In the genomic region with DNA sequence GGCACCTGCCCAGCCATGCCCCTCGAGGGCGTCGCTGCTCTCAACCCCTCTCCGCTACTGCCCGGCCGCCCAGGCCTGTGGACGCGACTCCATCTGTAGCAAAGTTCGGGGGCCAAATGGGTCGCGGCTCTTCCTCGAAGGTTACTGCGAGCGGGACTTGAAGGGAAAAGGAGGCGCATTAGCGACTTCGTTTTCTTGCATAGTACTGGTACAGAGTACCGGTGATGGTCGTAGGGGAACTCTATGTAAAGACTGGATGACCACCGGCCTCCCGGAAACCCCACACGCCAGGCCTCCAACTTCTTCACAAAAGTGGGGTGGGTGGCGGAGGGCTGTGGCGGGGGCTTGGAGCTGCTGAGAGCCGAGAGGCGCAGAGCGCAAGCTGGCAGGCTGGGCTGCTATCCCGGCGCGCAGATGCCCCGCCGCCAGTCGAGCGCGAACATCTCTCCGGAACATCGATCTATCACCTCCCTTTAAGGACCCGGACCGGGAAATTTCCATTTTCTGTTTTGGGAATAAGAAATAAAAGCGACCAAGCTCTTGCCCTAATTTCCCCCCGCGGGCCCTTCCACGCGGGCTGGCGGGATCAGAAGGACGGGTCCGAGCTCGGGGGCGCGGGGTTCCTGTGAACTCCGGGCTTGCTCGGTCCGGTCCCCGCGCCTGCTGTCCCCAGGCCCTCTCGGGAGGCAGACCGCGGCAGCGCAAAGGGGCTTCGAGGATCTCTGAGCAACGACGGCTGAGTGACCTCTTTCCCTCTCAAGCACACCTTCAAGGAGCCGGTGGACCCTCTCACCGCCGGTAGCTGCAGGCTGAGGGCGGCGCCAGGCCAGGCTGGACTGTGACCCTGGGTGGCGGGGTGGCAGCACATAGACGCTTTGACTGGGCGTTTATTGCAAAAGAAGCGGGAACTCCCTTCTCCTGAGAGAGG, we compare ENCODE assay signal across 1 cellular context.
TF ChIP-seq lines count a peak whose summit lies in the region.

No MANE protein-coding gene starts in this region.

TF ChIP-seq in HepG2, 621 proteins besides CTCF, POLR2A, EP300 and RAD21 (continued from another document):
- peak; percentile 72 for TF ChIP-seq ZNF800 (CRISPR knock-in tag; IDR thresholded peaks at IDR 0.05)
- no peak for TF ChIP-seq SAP130 (CRISPR knock-in tag; IDR thresholded peaks at IDR 0.05; ENCODE audit: low read depth)
- no peak for TF ChIP-seq SRSF9 (IDR thresholded peaks at IDR 0.05; ENCODE audit: borderline replicate concordance, insufficient read depth, low read depth, low read length, poor library complexity, severe bottlenecking)
- 0 out of 2 replicates have a peak, but pooled peaks have one; percentile 25 for TF ChIP-seq RNF2 (conservative IDR thresholded peaks at IDR 0.05; ENCODE audit: low read depth)
- TF ChIP-seq, protein P1, sequence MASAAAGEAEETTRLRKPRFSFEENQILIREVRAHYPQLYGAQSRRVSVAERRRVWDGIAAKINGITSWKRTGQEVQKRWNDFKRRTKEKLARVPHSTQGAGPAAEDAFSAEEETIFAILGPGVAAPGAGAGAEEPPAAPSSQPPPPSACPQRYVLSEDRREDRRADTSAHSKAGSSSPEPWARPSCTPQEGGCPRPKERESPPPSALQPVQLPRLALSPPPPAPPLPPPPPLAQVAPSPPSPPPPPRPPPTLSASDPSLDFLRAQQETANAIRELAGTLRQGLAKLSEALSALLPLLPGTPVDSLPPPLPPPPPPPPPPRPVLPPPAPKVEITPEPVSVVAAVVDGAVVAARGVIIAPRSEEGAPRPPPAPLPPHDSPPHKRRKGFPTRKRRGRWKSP (CRISPR knock-in tag; IDR thresholded peaks at IDR 0.05): 0 out of 2 replicates have a peak, but pooled peaks have one; percentile 10
- TF ChIP-seq, protein P2, sequence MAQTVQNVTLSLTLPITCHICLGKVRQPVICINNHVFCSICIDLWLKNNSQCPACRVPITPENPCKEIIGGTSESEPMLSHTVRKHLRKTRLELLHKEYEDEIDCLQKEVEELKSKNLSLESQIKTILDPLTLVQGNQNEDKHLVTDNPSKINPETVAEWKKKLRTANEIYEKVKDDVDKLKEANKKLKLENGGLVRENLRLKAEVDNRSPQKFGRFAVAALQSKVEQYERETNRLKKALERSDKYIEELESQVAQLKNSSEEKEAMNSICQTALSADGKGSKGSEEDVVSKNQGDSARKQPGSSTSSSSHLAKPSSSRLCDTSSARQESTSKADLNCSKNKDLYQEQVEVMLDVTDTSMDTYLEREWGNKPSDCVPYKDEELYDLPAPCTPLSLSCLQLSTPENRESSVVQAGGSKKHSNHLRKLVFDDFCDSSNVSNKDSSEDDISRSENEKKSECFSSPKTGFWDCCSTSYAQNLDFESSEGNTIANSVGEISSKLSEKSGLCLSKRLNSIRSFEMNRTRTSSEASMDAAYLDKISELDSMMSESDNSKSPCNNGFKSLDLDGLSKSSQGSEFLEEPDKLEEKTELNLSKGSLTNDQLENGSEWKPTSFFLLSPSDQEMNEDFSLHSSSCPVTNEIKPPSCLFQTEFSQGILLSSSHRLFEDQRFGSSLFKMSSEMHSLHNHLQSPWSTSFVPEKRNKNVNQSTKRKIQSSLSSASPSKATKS (CRISPR knock-in tag; IDR thresholded peaks at IDR 0.05): no peak
- no peak for TF ChIP-seq ZNF549 (CRISPR knock-in tag; IDR thresholded peaks at IDR 0.05)
- no peak for TF ChIP-seq ZNF367 (CRISPR knock-in tag; IDR thresholded peaks at IDR 0.05; ENCODE audit: borderline replicate concordance)
- TF ChIP-seq HNRNPLL (IDR thresholded peaks at IDR 0.05; ENCODE audit: low read depth, low read length, poor library complexity, severe bottlenecking): peak; percentile 27
- 0 out of 2 replicates have a peak, but pooled peaks have one; percentile 21 for TF ChIP-seq SATB2 (CRISPR knock-in tag; IDR thresholded peaks at IDR 0.05)
- TF ChIP-seq, protein P3, sequence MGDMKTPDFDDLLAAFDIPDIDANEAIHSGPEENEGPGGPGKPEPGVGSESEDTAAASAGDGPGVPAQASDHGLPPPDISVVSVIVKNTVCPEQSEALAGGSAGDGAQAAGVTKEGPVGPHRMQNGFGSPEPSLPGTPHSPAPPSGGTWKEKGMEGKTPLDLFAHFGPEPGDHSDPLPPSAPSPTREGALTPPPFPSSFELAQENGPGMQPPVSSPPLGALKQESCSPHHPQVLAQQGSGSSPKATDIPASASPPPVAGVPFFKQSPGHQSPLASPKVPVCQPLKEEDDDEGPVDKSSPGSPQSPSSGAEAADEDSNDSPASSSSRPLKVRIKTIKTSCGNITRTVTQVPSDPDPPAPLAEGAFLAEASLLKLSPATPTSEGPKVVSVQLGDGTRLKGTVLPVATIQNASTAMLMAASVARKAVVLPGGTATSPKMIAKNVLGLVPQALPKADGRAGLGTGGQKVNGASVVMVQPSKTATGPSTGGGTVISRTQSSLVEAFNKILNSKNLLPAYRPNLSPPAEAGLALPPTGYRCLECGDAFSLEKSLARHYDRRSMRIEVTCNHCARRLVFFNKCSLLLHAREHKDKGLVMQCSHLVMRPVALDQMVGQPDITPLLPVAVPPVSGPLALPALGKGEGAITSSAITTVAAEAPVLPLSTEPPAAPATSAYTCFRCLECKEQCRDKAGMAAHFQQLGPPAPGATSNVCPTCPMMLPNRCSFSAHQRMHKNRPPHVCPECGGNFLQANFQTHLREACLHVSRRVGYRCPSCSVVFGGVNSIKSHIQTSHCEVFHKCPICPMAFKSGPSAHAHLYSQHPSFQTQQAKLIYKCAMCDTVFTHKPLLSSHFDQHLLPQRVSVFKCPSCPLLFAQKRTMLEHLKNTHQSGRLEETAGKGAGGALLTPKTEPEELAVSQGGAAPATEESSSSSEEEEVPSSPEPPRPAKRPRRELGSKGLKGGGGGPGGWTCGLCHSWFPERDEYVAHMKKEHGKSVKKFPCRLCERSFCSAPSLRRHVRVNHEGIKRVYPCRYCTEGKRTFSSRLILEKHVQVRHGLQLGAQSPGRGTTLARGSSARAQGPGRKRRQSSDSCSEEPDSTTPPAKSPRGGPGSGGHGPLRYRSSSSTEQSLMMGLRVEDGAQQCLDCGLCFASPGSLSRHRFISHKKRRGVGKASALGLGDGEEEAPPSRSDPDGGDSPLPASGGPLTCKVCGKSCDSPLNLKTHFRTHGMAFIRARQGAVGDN (CRISPR knock-in tag; IDR thresholded peaks at IDR 0.05): peak; percentile 36; the same call in 1 of the 2 replicates
- 0 out of 2 replicates have a peak, but pooled peaks have one; percentile 20 for TF ChIP-seq HNRNPL (IDR thresholded peaks at IDR 0.05; ENCODE audit: low read depth, low read length)
- peak; percentile 39; the same call in 1 of the 2 replicates for TF ChIP-seq ZMYM4 (CRISPR knock-in tag; IDR thresholded peaks at IDR 0.05)
- peak; percentile 21; the same call in 1 of the 2 replicates for TF ChIP-seq ZNF768 (CRISPR knock-in tag; IDR thresholded peaks at IDR 0.05)
- TF ChIP-seq, protein P4, sequence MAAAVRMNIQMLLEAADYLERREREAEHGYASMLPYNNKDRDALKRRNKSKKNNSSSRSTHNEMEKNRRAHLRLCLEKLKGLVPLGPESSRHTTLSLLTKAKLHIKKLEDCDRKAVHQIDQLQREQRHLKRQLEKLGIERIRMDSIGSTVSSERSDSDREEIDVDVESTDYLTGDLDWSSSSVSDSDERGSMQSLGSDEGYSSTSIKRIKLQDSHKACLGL (CRISPR knock-in tag; IDR thresholded peaks at IDR 0.05): no peak
- 0 out of 2 replicates have a peak, but pooled peaks have one; percentile 24 for TF ChIP-seq ZNF430 (CRISPR knock-in tag; IDR thresholded peaks at IDR 0.05)
- TF ChIP-seq, protein P5, sequence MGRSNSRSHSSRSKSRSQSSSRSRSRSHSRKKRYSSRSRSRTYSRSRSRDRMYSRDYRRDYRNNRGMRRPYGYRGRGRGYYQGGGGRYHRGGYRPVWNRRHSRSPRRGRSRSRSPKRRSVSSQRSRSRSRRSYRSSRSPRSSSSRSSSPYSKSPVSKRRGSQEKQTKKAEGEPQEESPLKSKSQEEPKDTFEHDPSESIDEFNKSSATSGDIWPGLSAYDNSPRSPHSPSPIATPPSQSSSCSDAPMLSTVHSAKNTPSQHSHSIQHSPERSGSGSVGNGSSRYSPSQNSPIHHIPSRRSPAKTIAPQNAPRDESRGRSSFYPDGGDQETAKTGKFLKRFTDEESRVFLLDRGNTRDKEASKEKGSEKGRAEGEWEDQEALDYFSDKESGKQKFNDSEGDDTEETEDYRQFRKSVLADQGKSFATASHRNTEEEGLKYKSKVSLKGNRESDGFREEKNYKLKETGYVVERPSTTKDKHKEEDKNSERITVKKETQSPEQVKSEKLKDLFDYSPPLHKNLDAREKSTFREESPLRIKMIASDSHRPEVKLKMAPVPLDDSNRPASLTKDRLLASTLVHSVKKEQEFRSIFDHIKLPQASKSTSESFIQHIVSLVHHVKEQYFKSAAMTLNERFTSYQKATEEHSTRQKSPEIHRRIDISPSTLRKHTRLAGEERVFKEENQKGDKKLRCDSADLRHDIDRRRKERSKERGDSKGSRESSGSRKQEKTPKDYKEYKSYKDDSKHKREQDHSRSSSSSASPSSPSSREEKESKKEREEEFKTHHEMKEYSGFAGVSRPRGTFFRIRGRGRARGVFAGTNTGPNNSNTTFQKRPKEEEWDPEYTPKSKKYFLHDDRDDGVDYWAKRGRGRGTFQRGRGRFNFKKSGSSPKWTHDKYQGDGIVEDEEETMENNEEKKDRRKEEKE (IDR thresholded peaks at IDR 0.05): no peak
- peak; percentile 28; the same call in 1 of the 2 replicates for TF ChIP-seq SALL1 (CRISPR knock-in tag; IDR thresholded peaks at IDR 0.05)
- peak; percentile 59 for TF ChIP-seq RBM22 (optimal IDR thresholded peaks at IDR 0.05; ENCODE audit: low read length)
- TF ChIP-seq REPIN1 (CRISPR knock-in tag; IDR thresholded peaks at IDR 0.05; ENCODE audit: borderline replicate concordance, low read depth): 0 out of 2 replicates have a peak, but pooled peaks have one; percentile 30
- TF ChIP-seq, protein P6, sequence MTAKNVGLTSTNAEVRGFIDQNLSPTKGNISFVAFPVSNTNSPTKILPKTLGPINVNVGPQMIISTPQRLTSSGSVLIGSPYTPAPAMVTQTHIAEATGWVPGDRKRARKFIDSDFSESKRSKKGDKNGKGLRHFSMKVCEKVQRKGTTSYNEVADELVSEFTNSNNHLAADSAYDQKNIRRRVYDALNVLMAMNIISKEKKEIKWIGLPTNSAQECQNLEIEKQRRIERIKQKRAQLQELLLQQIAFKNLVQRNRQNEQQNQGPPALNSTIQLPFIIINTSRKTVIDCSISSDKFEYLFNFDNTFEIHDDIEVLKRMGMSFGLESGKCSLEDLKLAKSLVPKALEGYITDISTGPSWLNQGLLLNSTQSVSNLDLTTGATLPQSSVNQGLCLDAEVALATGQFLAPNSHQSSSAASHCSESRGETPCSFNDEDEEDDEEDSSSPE (CRISPR knock-in tag; IDR thresholded peaks at IDR 0.05): 0 out of 2 replicates have a peak, but pooled peaks have one; percentile 47
- TF ChIP-seq SKI (IDR thresholded peaks at IDR 0.05; ENCODE audit: partially characterized antibody): no peak
- TF ChIP-seq SETDB1 (CRISPR knock-in tag; IDR thresholded peaks at IDR 0.05; ENCODE audit: borderline replicate concordance): no peak
- TF ChIP-seq RFX1 (IDR thresholded peaks at IDR 0.05): no peak
